ENCODE assay signal across 17 cellular contexts in the genomic region with DNA sequence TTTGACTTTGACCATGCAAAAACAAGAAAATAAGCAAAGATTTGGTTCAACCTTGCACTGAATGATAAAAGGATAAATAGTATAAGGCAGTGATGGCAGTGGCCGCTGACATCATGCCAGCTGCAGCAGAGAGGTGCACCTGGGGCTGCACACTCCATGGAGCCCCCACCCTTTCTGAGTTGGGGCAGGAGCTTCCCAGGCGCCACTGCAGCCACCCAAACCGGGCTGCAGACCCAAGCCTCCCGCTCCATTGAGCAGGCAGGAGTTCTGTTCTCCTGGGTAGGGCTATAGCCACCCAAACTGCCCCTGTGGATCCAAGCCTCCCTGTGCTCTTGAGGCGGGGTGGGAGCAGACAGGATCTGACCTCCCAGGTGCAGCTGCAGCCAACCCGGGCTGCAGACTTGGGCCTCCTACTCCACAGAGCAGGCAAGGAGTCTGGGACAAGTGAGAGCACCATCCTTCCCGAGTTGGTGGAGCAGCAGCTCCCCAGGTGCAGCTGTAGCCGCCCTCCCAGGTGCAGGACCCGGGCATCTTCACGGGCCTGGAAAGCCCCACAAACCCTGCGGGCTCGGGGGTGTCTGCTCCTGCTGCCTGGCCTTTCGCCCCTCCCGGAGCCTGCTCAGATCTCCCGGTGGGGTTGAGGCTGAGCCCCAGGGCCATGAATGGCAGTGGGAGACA.
DNase-seq lines count a peak whose midpoint lies in the region; ATAC-seq and TF ChIP-seq lines count a peak whose summit lies in the region.
"Had no signal": no experiment of that assay in that cellular context is flagged by ENCODE, and none has a peak within 500 bp of the region (broad histone marks: within the 10 kb centered on the region; RNA-seq: fewer than 3 reads in every experiment).

No MANE protein-coding gene starts in this region.

- H2AFZ ChIP-seq in osteoblast (ENCODE audit: low read length): no peak overlapping the region

- H3K4me3 ChIP-seq in right cardiac atrium (ENCODE audit: low read length): no peak overlapping the region
- H3K4me3 ChIP-seq in endodermal cell (ENCODE audit: low read length): no peak overlapping the region
- no peak overlapping the region for H3K4me3 ChIP-seq in osteoblast (ENCODE audit: insufficient read depth, low read length)
- H3K4me3 ChIP-seq: BLaER1, GM23338 had no signal

- H3K4me1 Mint-ChIP-seq in endodermal cell: no peaks in the 10 kb centered on the region
- H3K4me1 Mint-ChIP-seq in effector memory CD8-positive, alpha-beta T cell (ENCODE audit: low read depth in 2 of 2): no peaks in the 10 kb centered on the region
- H3K4me1 Mint-ChIP-seq in activated CD8-positive, alpha-beta memory T cell treated with anti-CD3 and anti-CD28 coated beads, Interleukin-2, amount 10 ng/mL, durations not matched to agents 7 days and 5 days: no peaks in the 10 kb centered on the region
- H3K4me1 Mint-ChIP-seq: GM23338 had no signal

- WGBS in right cardiac atrium: 91% methylated on average over 15 of the region's 15 CpGs
- WGBS in endodermal cell (ENCODE audit: insufficient coverage in 1 of 2, insufficient read length in 1 of 2), 2 experiments: 91 to 94% methylated on average over 8 to 15 of the region's 15 CpGs

- H3K79me2 ChIP-seq in osteoblast (ENCODE audit: insufficient read depth, low read length): no peaks in the 10 kb centered on the region

- H3K36me3 Mint-ChIP-seq in endodermal cell (ENCODE audit: low read depth): no peaks in the 10 kb centered on the region
- no peaks in the 10 kb centered on the region for H3K36me3 Mint-ChIP-seq in effector memory CD8-positive, alpha-beta T cell (ENCODE audit: insufficient read depth)
- H3K36me3 Mint-ChIP-seq in activated CD8-positive, alpha-beta memory T cell treated with anti-CD3 and anti-CD28 coated beads, Interleukin-2, amount 10 ng/mL, durations not matched to agents 7 days and 5 days: no peaks in the 10 kb centered on the region
- H3K36me3 Mint-ChIP-seq: CD8-positive, alpha-beta T cell had no signal

- H3K9me3 ChIP-seq in right cardiac atrium (ENCODE audit: control insufficient read depth, low read length) (no peaks in the 10 kb centered on the region), endodermal cell (ENCODE audit: control insufficient read depth, low read length) (no peaks in the 10 kb centered on the region), osteoblast (ENCODE audit: low read depth, low read length) (no peaks in the 10 kb centered on the region)
- H3K9me3 ChIP-seq: BLaER1 had no signal

- no peaks in the 10 kb centered on the region for H3K27me3 ChIP-seq in right cardiac atrium (ENCODE audit: control insufficient read depth, insufficient read depth)
- no peaks in the 10 kb centered on the region for H3K27me3 ChIP-seq in endodermal cell (ENCODE audit: control insufficient read depth, insufficient read depth, low read length, poor library complexity, severe bottlenecking)
- no peaks in the 10 kb centered on the region for H3K27me3 ChIP-seq in osteoblast (ENCODE audit: insufficient read depth, low read length)
- H3K27me3 ChIP-seq: BLaER1 had no signal

- no peak overlapping the region for H3K4me3 Mint-ChIP-seq in endodermal cell
- no peak overlapping the region for H3K4me3 Mint-ChIP-seq in effector memory CD8-positive, alpha-beta T cell
- H3K4me3 Mint-ChIP-seq in activated CD8-positive, alpha-beta memory T cell treated with anti-CD3 and anti-CD28 coated beads, Interleukin-2, amount 10 ng/mL, durations not matched to agents 7 days and 5 days: no peak overlapping the region
- H3K4me3 Mint-ChIP-seq: CD8-positive, alpha-beta T cell; GM23338 had no signal

- ATAC-seq in right cardiac atrium: peak in 1 of 2 donors; percentile 22
- ATAC-seq in left cardiac atrium: no peak
- ATAC-seq in effector memory CD8-positive, alpha-beta T cell (replicated peaks): no peak
- ATAC-seq in activated CD8-positive, alpha-beta memory T cell treated with anti-CD3 and anti-CD28 coated beads, Interleukin-2, amount 10 ng/mL, durations not matched to agents 7 days and 5 days: no peak
- ATAC-seq: CD8-positive, alpha-beta T cell; GM23338; Panc1 had no signal

- H3K9ac ChIP-seq in endodermal cell (ENCODE audit: extremely low read depth, low read length, poor library complexity, severe bottlenecking): no peak overlapping the region
- H3K9ac ChIP-seq: BLaER1, KMS-11 had no signal

- H3K36me3 ChIP-seq in endodermal cell (ENCODE audit: control insufficient read depth, insufficient read depth, low read length) (no peaks in the 10 kb centered on the region), osteoblast (ENCODE audit: insufficient read depth, low read length) (no peaks in the 10 kb centered on the region)
- H3K36me3 ChIP-seq: BLaER1 had no signal

- H3K4me1 ChIP-seq in right cardiac atrium (ENCODE audit: control insufficient read depth, insufficient read depth, low read length) (no peaks in the 10 kb centered on the region), endodermal cell (ENCODE audit: control insufficient read depth, insufficient read depth, low read length) (no peaks in the 10 kb centered on the region), osteoblast (ENCODE audit: insufficient read depth, low read length) (no peaks in the 10 kb centered on the region)
- H3K4me1 ChIP-seq: BLaER1 had no signal

- H4K20me1 ChIP-seq in osteoblast (ENCODE audit: insufficient read depth, low read length): no peaks in the 10 kb centered on the region
- H4K20me1 ChIP-seq: BLaER1 had no signal

- no peaks in the 10 kb centered on the region for H3K27me3 Mint-ChIP-seq in endodermal cell (ENCODE audit: insufficient read depth)
- no peaks in the 10 kb centered on the region for H3K27me3 Mint-ChIP-seq in effector memory CD8-positive, alpha-beta T cell
- no peaks in the 10 kb centered on the region for H3K27me3 Mint-ChIP-seq in activated CD8-positive, alpha-beta memory T cell treated with anti-CD3 and anti-CD28 coated beads, Interleukin-2, amount 10 ng/mL, durations not matched to agents 7 days and 5 days

- DNase-seq in right cardiac atrium (peak; percentile 8 to 46 (median 20)), left cardiac atrium (no peak), endodermal cell (peak; percentile 38), osteoblast (ENCODE audit: insufficient read length, low spot score, missing footprints) (peak; percentile 11)
- DNase-seq in effector memory CD8-positive, alpha-beta T cell: no peak
- DNase-seq in activated CD8-positive, alpha-beta memory T cell treated with anti-CD3 and anti-CD28 coated beads, Interleukin-2, amount 10 ng/mL, durations not matched to agents 7 days and 5 days: no peak
- DNase-seq in activated T-cell treated with anti-CD3 and anti-CD28 coated beads, Interleukin-2, amount 50 U/mL, for 48 hours: no peak
- DNase-seq: CD8-positive, alpha-beta T cell; EL; NCI-H1048; NCI-H1436 treated with DMSO at 0.1 percent for 48 hours; NCI-H2227 treated with DMSO at 0.1 percent for 48 hours; NCI-H524 had no signal

- intact Hi-C loops in right cardiac atrium (cut with DNase I): no loop called here
- intact Hi-C loops in left cardiac atrium (cut with DNase I): no loop called here

- CTCF ChIA-PET in activated CD8-positive, alpha-beta memory T cell treated with anti-CD3 and anti-CD28 coated beads, Interleukin-2, amount 10 ng/mL, durations not matched to agents 7 days and 5 days (lab: Charles Lee): no interaction called here

- no peak overlapping the region for H3K27ac ChIP-seq in right cardiac atrium (ENCODE audit: low read length)
- no peak overlapping the region for H3K27ac ChIP-seq in endodermal cell (ENCODE audit: low read depth, low read length)
- H3K27ac ChIP-seq in osteoblast (ENCODE audit: low read depth, low read length): no peak overlapping the region
- H3K27ac ChIP-seq: BLaER1, KMS-11 had no signal

- H3K4me2 ChIP-seq in osteoblast (ENCODE audit: insufficient read depth, low read length): no peak overlapping the region
- H3K4me2 ChIP-seq: BLaER1, GM23338, KMS-11 had no signal

- H3K9me3 Mint-ChIP-seq in endodermal cell: peaks cover 7% of the 10 kb centered on the region
- H3K9me3 Mint-ChIP-seq in effector memory CD8-positive, alpha-beta T cell: peaks cover 14 to 17% of the 10 kb centered on the region in 2 donors
- H3K9me3 Mint-ChIP-seq in activated CD8-positive, alpha-beta memory T cell treated with anti-CD3 and anti-CD28 coated beads, Interleukin-2, amount 10 ng/mL, durations not matched to agents 7 days and 5 days (ENCODE audit: low read depth): peaks cover 4% of the 10 kb centered on the region

- H3K27ac Mint-ChIP-seq in endodermal cell: no peak overlapping the region
- H3K27ac Mint-ChIP-seq in effector memory CD8-positive, alpha-beta T cell: no peak overlapping the region
- H3K27ac Mint-ChIP-seq in activated CD8-positive, alpha-beta memory T cell treated with anti-CD3 and anti-CD28 coated beads, Interleukin-2, amount 10 ng/mL, durations not matched to agents 7 days and 5 days: no peak overlapping the region
- H3K27ac Mint-ChIP-seq: CD8-positive, alpha-beta T cell; GM23338 had no signal

- TF ChIP-seq CTCF in endodermal cell (conservative IDR thresholded peaks at IDR 0.05): no peak
- TF ChIP-seq CTCF in osteoblast (IDR thresholded peaks at IDR 0.05; ENCODE audit: extremely low read depth, low read depth, low read length): no peak

Comparison
In these comparisons a context has a peak if more than half of its experiments do, and no peak if none do; other contexts are left out.
1. DNase-seq: peak in right cardiac atrium (3 of 3), endodermal cell (single experiment) and osteoblast (single experiment); none in left cardiac atrium (single experiment), effector memory CD8-positive, alpha-beta T cell (0 of 3), activated CD8-positive, alpha-beta memory T cell treated with anti-CD3 and anti-CD28 coated beads, Interleukin-2, amount 10 ng/mL, durations not matched to agents 7 days and 5 days (single experiment) and activated T-cell treated with anti-CD3 and anti-CD28 coated beads, Interleukin-2, amount 50 U/mL, for 48 hours (0 of 2).